ENCODE assay signal across 19 cellular contexts in the genomic region with DNA sequence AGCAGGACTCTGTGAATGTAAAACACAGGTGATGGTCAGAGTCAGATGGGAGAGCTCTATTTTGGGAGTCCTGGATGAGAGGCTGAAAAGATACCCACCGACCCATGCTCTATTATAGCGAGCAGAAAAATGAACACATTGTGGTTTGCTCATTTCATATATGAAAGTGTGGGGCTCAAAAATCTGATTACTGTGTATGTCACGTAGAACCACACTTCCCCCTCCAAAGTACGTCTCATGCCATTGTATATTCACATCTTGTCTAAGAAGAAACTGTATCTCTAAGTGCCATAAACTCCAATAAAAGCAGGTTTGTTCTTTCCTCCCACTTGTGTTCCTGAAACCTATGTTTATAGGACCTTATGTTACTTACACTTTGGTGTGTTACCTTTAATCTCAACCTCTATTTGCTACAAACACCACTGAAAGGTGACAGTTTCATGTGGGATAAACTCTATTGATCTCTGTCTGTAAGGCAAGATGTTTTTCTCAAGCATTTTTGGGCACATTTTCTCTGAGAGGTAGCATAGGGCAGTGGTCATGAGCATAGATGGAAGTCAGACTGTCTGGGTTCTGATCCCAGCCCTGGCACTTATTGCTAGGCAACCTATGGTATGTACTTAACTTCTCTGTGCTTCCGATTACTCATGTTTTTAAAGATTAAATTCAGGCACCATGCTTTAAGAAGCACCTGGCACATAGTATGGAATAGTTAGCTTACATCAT.
A peak's percentile ranks its signal among the peaks of the same experiment; 100 is the strongest.
DNase-seq lines count a peak whose midpoint lies in the region; ATAC-seq and TF ChIP-seq lines count a peak whose summit lies in the region.
"Had no signal": no experiment of that assay in that cellular context is flagged by ENCODE, and none has a peak within 500 bp of the region (broad histone marks: within the 10 kb centered on the region; RNA-seq: fewer than 3 reads in every experiment).

No MANE protein-coding gene starts in this region.

- H3K4me2 ChIP-seq in OCI-LY7 (ENCODE audit: low read length), result no peak overlapping the region

- POLR2A ChIA-PET in OCI-LY7 (lab: Charles Lee), result no interaction called here

- TF ChIP-seq CTCF in OCI-LY7 (conservative IDR thresholded peaks at IDR 0.05; ENCODE audit: low read length) (no peak), neural crest cell (conservative IDR thresholded peaks at IDR 0.05) (no peak)

- no peaks in the 10 kb centered on the region for H3K36me3 Mint-ChIP-seq in activated T-cell treated with anti-CD3 and anti-CD28 coated beads, Interleukin-2, amount 50 U/mL, for 72 hours (ENCODE audit: insufficient read depth in 2 of 2)
- peaks cover 7 to 22% of the 10 kb centered on the region in 2 donors for H3K36me3 Mint-ChIP-seq in activated naive CD4-positive, alpha-beta T cell treated with anti-CD3 and anti-CD28 coated beads, Interleukin-2, amount 50 U/mL, for 72 hours
- no peaks in the 10 kb centered on the region for H3K36me3 Mint-ChIP-seq in neural crest cell (ENCODE audit: low read depth)
- H3K36me3 Mint-ChIP-seq: CD8-positive, alpha-beta memory T cell had no signal

- peak overlapping the region; percentile 64 for H3K27ac Mint-ChIP-seq in activated T-cell treated with anti-CD3 and anti-CD28 coated beads, Interleukin-2, amount 50 U/mL, for 72 hours
- peak overlapping the region; percentile 28 to 98 for H3K27ac Mint-ChIP-seq in activated naive CD4-positive, alpha-beta T cell treated with anti-CD3 and anti-CD28 coated beads, Interleukin-2, amount 50 U/mL, for 72 hours
- peak overlapping the region; percentile 69 for H3K27ac Mint-ChIP-seq in neural crest cell (ENCODE audit: unreplicated experiment)
- H3K27ac Mint-ChIP-seq: IgD-negative memory B cell had no signal

- H3K4me3 Mint-ChIP-seq in activated T-cell treated with anti-CD3 and anti-CD28 coated beads, Interleukin-2, amount 50 U/mL, for 72 hours, result peak overlapping the region; percentile 22 to 65
- no peak overlapping the region for H3K4me3 Mint-ChIP-seq in neural crest cell

- H3K4me3 ChIP-seq in OCI-LY7 (ENCODE audit: low read depth, low read length, poor library complexity, severe bottlenecking), result no peak overlapping the region

- ATAC-seq in activated T-cell treated with anti-CD3 and anti-CD28 coated beads, Interleukin-2, amount 50 U/mL, for 72 hours (replicated peaks in 1 of 2), result peak; percentile 26 to 72
- ATAC-seq in activated naive CD4-positive, alpha-beta T cell treated with anti-CD3 and anti-CD28 coated beads, Interleukin-2, amount 50 U/mL, for 72 hours, result peak; percentile 45 to 63
- ATAC-seq in HG03095 (IDR thresholded peaks at IDR 0.05; ENCODE audit: unreplicated experiment), result no peak

- H2AFZ ChIP-seq in OCI-LY7 (ENCODE audit: low read length), result peak overlapping the region; percentile 75; the same call in 1 of the 2 replicates

- CTCF ChIA-PET in OCI-LY7 (lab: Charles Lee; ENCODE audit: unreplicated experiment), result no interaction called here

- BruUV-seq in OCI-LY7 (replicated peaks; lab: Mats Ljungman, UMichigan), result no TSS peak

- no peak for DNase-seq in activated T-cell treated with anti-CD3 and anti-CD28 coated beads, Interleukin-2, amount 50 U/mL, for 72 hours
- DNase-seq in activated T-cell treated with anti-CD3 and anti-CD28 coated beads, Interleukin-2, amount 50 U/mL, for 1 hour, result no peak
- DNase-seq in OCI-LY7 (ENCODE audit: low spot score), result no peak
- no peak for DNase-seq in activated naive CD4-positive, alpha-beta T cell treated with anti-CD3 and anti-CD28 coated beads, Interleukin-2, amount 50 U/mL, for 72 hours (ENCODE audit: low spot score in 2 of 2)
- DNase-seq in neural crest cell (ENCODE audit: low read depth, low spot score), result no peak
- no peak for DNase-seq in kidney tubule cell (ENCODE audit: low spot score)
- DNase-seq: BE2C; CD8-positive, alpha-beta memory T cell; DND-41; GF-D8; GOT3; MV-4-11; NCI-H1436; NCI-H2081; NCI-H524 treated with DMSO at 0.1 percent for 48 hours; OCI-M1; RPMI8226 had no signal

- no peaks in the 10 kb centered on the region for H3K9me2 ChIP-seq in OCI-LY7 (ENCODE audit: insufficient read depth, low read length)

- H3K79me2 ChIP-seq in OCI-LY7 (ENCODE audit: insufficient read depth, low read depth, low read length), result no peaks in the 10 kb centered on the region

- H3K36me3 ChIP-seq in OCI-LY7 (ENCODE audit: insufficient read depth, low read length), result no peaks in the 10 kb centered on the region
- H3K36me3 ChIP-seq: BE2C had no signal

- no peak overlapping the region for H3K27ac ChIP-seq in OCI-LY7 (ENCODE audit: low read depth, low read length, poor library complexity, severe bottlenecking)

- no peaks in the 10 kb centered on the region for H3K27me3 Mint-ChIP-seq in activated T-cell treated with anti-CD3 and anti-CD28 coated beads, Interleukin-2, amount 50 U/mL, for 72 hours (ENCODE audit: low read depth)
- H3K27me3 Mint-ChIP-seq in neural crest cell (ENCODE audit: low read depth), result no peaks in the 10 kb centered on the region
- H3K27me3 Mint-ChIP-seq: IgD-negative memory B cell had no signal

- no peaks in the 10 kb centered on the region for H4K20me1 ChIP-seq in OCI-LY7 (ENCODE audit: insufficient read depth, low read length)

- peaks cover 80% of the 10 kb centered on the region for H3K4me1 Mint-ChIP-seq in activated T-cell treated with anti-CD3 and anti-CD28 coated beads, Interleukin-2, amount 50 U/mL, for 72 hours (ENCODE audit: low read depth)
- peaks cover 45% of the 10 kb centered on the region for H3K4me1 Mint-ChIP-seq in neural crest cell

- intact Hi-C loops in OCI-LY7 (cut with micrococcal nuclease; ENCODE audit: unreplicated experiment), result no loop called here

- H3K9me3 ChIP-seq in OCI-LY7 (ENCODE audit: low read length), result no peaks in the 10 kb centered on the region
- H3K9me3 ChIP-seq: BE2C had no signal

- H3K4me1 ChIP-seq in OCI-LY7 (ENCODE audit: insufficient read depth, low read length, poor library complexity, severe bottlenecking), result peaks cover 91% of the 10 kb centered on the region

- H3K9me3 Mint-ChIP-seq in activated T-cell treated with anti-CD3 and anti-CD28 coated beads, Interleukin-2, amount 50 U/mL, for 72 hours, result no peaks in the 10 kb centered on the region
- no peaks in the 10 kb centered on the region for H3K9me3 Mint-ChIP-seq in activated naive CD4-positive, alpha-beta T cell treated with anti-CD3 and anti-CD28 coated beads, Interleukin-2, amount 50 U/mL, for 72 hours
- peaks cover 3% of the 10 kb centered on the region for H3K9me3 Mint-ChIP-seq in neural crest cell
- H3K9me3 Mint-ChIP-seq: IgD-negative memory B cell had no signal
